19 cellular contexts compared by ENCODE assay signal in the genomic region with DNA sequence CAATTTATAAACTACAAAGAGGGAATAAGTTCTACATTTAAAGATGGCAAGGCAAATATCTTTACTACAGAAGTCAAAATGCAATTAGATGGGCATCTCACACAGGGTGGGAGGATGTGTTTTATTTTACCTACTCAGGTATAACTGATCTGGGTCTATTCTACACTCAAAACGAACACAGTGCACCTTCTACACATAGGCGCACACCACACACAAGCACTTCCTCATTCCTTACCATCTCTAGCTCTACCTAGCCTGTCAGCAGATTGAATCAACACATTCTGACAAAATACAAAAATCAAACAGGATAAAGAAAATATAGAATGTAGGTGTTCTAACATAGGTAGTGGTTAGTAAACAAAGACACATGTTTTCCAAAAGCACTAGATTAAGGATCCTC.
DNase-seq lines count a peak whose midpoint lies in the region; ATAC-seq and TF ChIP-seq lines count a peak whose summit lies in the region.
"Had no signal": no experiment of that assay in that cellular context is flagged by ENCODE, and none has a peak within 500 bp of the region (broad histone marks: within the 10 kb centered on the region; RNA-seq: fewer than 3 reads in every experiment).

No MANE protein-coding gene starts in this region.

- no peak overlapping the region for H2BK15ac ChIP-seq in neuronal stem cell (ENCODE audit: low read length)

- H3K27ac ChIP-seq in neuronal stem cell (replicated peaks; ENCODE audit: low read length): peak overlapping the region; percentile 66
- H3K27ac ChIP-seq: upper lobe of left lung had no signal

- H3K27me3 ChIP-seq in neuronal stem cell (ENCODE audit: control insufficient read depth in 3 of 3, insufficient read depth in 3 of 3, low read depth in 1 of 3, low read length in 3 of 3): no peaks in the 10 kb centered on the region
- H3K27me3 ChIP-seq: upper lobe of left lung had no signal

- H3K18ac ChIP-seq in neuronal stem cell (ENCODE audit: low read length): no peak overlapping the region

- ATAC-seq in GM19043 (IDR thresholded peaks at IDR 0.05; ENCODE audit: low read depth, unreplicated experiment): peak; percentile 77
- ATAC-seq in HG02870 (IDR thresholded peaks at IDR 0.05; ENCODE audit: unreplicated experiment): peak; percentile 58
- no peak for ATAC-seq in GM21576 (IDR thresholded peaks at IDR 0.05; ENCODE audit: unreplicated experiment)
- ATAC-seq: activated T-cell treated with anti-CD3 and anti-CD28 coated beads, Interleukin-2, amount 50 U/mL, for 4 hours; esophagus mucosa; left colon; naive thymus-derived CD4-positive, alpha-beta T cell had no signal

- no peak overlapping the region for H2BK5ac ChIP-seq in neuronal stem cell (ENCODE audit: low read length)

- H4K8ac ChIP-seq in neuronal stem cell (ENCODE audit: low read depth, low read length): no peak overlapping the region

- POLR2A ChIA-PET in MCF 10A (lab: Yijun Ruan, JAX): no interaction called here

- no peak for TF ChIP-seq CTCF in MCF 10A (IDR thresholded peaks at IDR 0.05; ENCODE audit: unreplicated experiment)

- no peak overlapping the region for H3K4me2 ChIP-seq in neuronal stem cell (ENCODE audit: insufficient read depth, low read length, poor library complexity, severe bottlenecking)

- no peaks in the 10 kb centered on the region for H3K9me3 Mint-ChIP-seq in MCF 10A (ENCODE audit: unreplicated experiment)
- H3K9me3 Mint-ChIP-seq: activated T-cell treated with anti-CD3 and anti-CD28 coated beads, Interleukin-2, amount 50 U/mL, for 4 hours had no signal

- H3K4me1 Mint-ChIP-seq in MCF 10A (ENCODE audit: insufficient read depth, unreplicated experiment): no peaks in the 10 kb centered on the region
- H3K4me1 Mint-ChIP-seq: activated CD4-positive, alpha-beta T cell treated with anti-CD3 and anti-CD28 coated beads, Interleukin-2, amount 10 ng/mL, durations not matched to agents 24 days and 14 days; naive thymus-derived CD4-positive, alpha-beta T cell had no signal

- no peak overlapping the region for H3K23ac ChIP-seq in neuronal stem cell (ENCODE audit: low read depth, low read length, poor library complexity)

- intact Hi-C loops in MCF 10A (cut with micrococcal nuclease): no loop called here

- H2BK12ac ChIP-seq in neuronal stem cell (ENCODE audit: low read length): no peak overlapping the region

- no peaks in the 10 kb centered on the region for H3K27me3 Mint-ChIP-seq in MCF 10A (ENCODE audit: insufficient read depth, unreplicated experiment)
- H3K27me3 Mint-ChIP-seq: activated CD4-positive, alpha-beta T cell treated with anti-CD3 and anti-CD28 coated beads, Interleukin-2, amount 10 ng/mL, durations not matched to agents 24 days and 14 days; naive thymus-derived CD4-positive, alpha-beta T cell had no signal

- DNase-seq in NAMALWA (ENCODE audit: low spot score) (peak; percentile 16), neuronal stem cell (ENCODE audit: low spot score) (no peak), mucosa of gallbladder (ENCODE audit: low spot score) (no peak), MCF 10A (ENCODE audit: unreplicated experiment) (no peak)
- DNase-seq in stimulated activated CD4-positive, alpha-beta T cell treated with anti-CD3 and anti-CD28 coated beads, Interleukin-4, amount 100 ng/mL, for 1 hour: no peak
- DNase-seq: activated CD4-positive, alpha-beta T cell treated with anti-CD3 and anti-CD28 coated beads, Interleukin-2, amount 10 ng/mL, durations not matched to agents 24 days and 14 days; activated T-cell treated with anti-CD3 and anti-CD28 coated beads, Interleukin-2, amount 50 U/mL, for 4 hours; cortex of kidney; DMS153; left colon; naive thymus-derived CD4-positive, alpha-beta T cell; NCI-H2029; Right ventricle myocardium superior; stimulated activated CD8-positive, alpha-beta memory T cell treated with anti-CD3 and anti-CD28 coated beads, Interleukin-4, amount 100 ng/mL, for 48 hours; upper lobe of left lung had no signal

- H3K9me3 ChIP-seq in neuronal stem cell (replicated peaks in 1 of 2; ENCODE audit: control insufficient read depth in 2 of 2, insufficient read depth in 1 of 2, low read depth in 1 of 2, low read length in 2 of 2): peaks cover 4 to 20% of the 10 kb centered on the region in 2 donors
- H3K9me3 ChIP-seq: upper lobe of left lung had no signal

- no peak overlapping the region for H3K14ac ChIP-seq in neuronal stem cell (ENCODE audit: low read length)

- no peak overlapping the region for H2AFZ ChIP-seq in neuronal stem cell (ENCODE audit: low read length)

- BruUV-seq in MCF 10A (replicated peaks; lab: Mats Ljungman, UMichigan): no TSS peak

- no peak overlapping the region for H2AK5ac ChIP-seq in neuronal stem cell (ENCODE audit: low read depth, low read length)

- H3K79me1 ChIP-seq in neuronal stem cell (ENCODE audit: low read depth, low read length): no peaks in the 10 kb centered on the region

- H3K36me3 ChIP-seq in neuronal stem cell (replicated peaks in 1 of 2; ENCODE audit: control insufficient read depth in 2 of 2, insufficient read depth in 2 of 2, low read length in 2 of 2): peaks cover 0 to 50% of the 10 kb centered on the region in 2 donors
- H3K36me3 ChIP-seq: upper lobe of left lung had no signal

- CTCF ChIA-PET in MCF 10A (lab: Yijun Ruan, JAX): no interaction called here

- H4K91ac ChIP-seq in neuronal stem cell (ENCODE audit: low read depth, low read length, poor library complexity): no peak overlapping the region

- WGBS in neuronal stem cell (ENCODE audit: extremely low coverage in 2 of 2, insufficient read length in 2 of 2, insufficient replicate concordance in 1 of 2), 2 donors: no CpG with 5 or more reads among the region's 2 CpGs

- H3K9ac ChIP-seq in neuronal stem cell (ENCODE audit: low read depth, low read length, poor library complexity): no peak overlapping the region

- no peak overlapping the region for H3K4ac ChIP-seq in neuronal stem cell (ENCODE audit: low read length)

- H3K4me3 ChIP-seq in neuronal stem cell (ENCODE audit: low read length in 2 of 2): no peak overlapping the region
- H3K4me3 ChIP-seq: upper lobe of left lung had no signal

- H3K4me3 Mint-ChIP-seq in MCF 10A (ENCODE audit: unreplicated experiment): no peak overlapping the region
- H3K4me3 Mint-ChIP-seq: activated CD4-positive, alpha-beta T cell treated with anti-CD3 and anti-CD28 coated beads, Interleukin-2, amount 10 ng/mL, durations not matched to agents 24 days and 14 days; activated T-cell treated with anti-CD3 and anti-CD28 coated beads, Interleukin-2, amount 50 U/mL, for 4 hours; naive thymus-derived CD4-positive, alpha-beta T cell had no signal

- peaks cover 7% of the 10 kb centered on the region for H3K36me3 Mint-ChIP-seq in MCF 10A (ENCODE audit: insufficient read depth, unreplicated experiment)

- H3K4me1 ChIP-seq in neuronal stem cell (ENCODE audit: control insufficient read depth in 2 of 2, insufficient read depth in 1 of 2, low read depth in 1 of 2, low read length in 2 of 2): peaks cover 2 to 8% of the 10 kb centered on the region in 2 donors

- H3K27ac Mint-ChIP-seq in MCF 10A (ENCODE audit: low read depth, unreplicated experiment): no peak overlapping the region
- H3K27ac Mint-ChIP-seq: activated CD4-positive, alpha-beta T cell treated with anti-CD3 and anti-CD28 coated beads, Interleukin-2, amount 10 ng/mL, durations not matched to agents 24 days and 14 days; naive thymus-derived CD4-positive, alpha-beta T cell had no signal

- H2BK120ac ChIP-seq in neuronal stem cell (ENCODE audit: low read depth, low read length): no peak overlapping the region
